ENCODE assay signal across 7 cellular contexts in genomic region chr15:64246364-64247189, GRCh38.
DNase-seq lines count a peak whose midpoint lies in the region; ATAC-seq, FAIRE-seq and TF ChIP-seq lines count a peak whose summit lies in the region.

No MANE protein-coding gene starts in this region.

- FAIRE-seq in RCC 7860 (lab: Jason Lieb, UNC): peak; percentile 91

- H3K4me3 Mint-ChIP-seq in central memory CD8-positive, alpha-beta T cell: no peak overlapping the region

- H3K4me1 Mint-ChIP-seq in central memory CD8-positive, alpha-beta T cell: peaks cover 45% of the 10 kb centered on the region

- DNase-seq in GM04504 (ENCODE audit: low read depth) (peak; percentile 75), RCC 7860 (ENCODE audit: low spot score) (peak; percentile 94), omental fat pad (ENCODE audit: low spot score) (peak; percentile 33), OCI-M2 (lab: John Stamatoyannopoulos, UW; ENCODE audit: unreplicated experiment) (no peak)
- DNase-seq in central memory CD8-positive, alpha-beta T cell (ENCODE audit: low spot score in 2 of 2): no peak

- ATAC-seq in GM19452 (IDR thresholded peaks at IDR 0.05; ENCODE audit: unreplicated experiment) (peak; percentile 82), HG03354 (IDR thresholded peaks at IDR 0.05; ENCODE audit: poor library complexity, severe bottlenecking, unreplicated experiment) (peak; percentile 83), omental fat pad (ENCODE audit: low FRiP score) (peak; percentile 82)
- ATAC-seq in central memory CD8-positive, alpha-beta T cell (replicated peaks; ENCODE audit: extremely low read depth, poor library complexity, severe bottlenecking): no peak

- no peaks in the 10 kb centered on the region for H3K9me3 Mint-ChIP-seq in central memory CD8-positive, alpha-beta T cell

- TF ChIP-seq CTCF in omental fat pad (IDR thresholded peaks at IDR 0.05): no peak

- H3K27ac Mint-ChIP-seq in central memory CD8-positive, alpha-beta T cell (ENCODE audit: low read depth): peak overlapping the region; percentile 91

- no peaks in the 10 kb centered on the region for H3K27me3 Mint-ChIP-seq in central memory CD8-positive, alpha-beta T cell

- no peaks in the 10 kb centered on the region for H3K36me3 Mint-ChIP-seq in central memory CD8-positive, alpha-beta T cell (ENCODE audit: insufficient read depth)

Comparison
In these comparisons a context has a peak if more than half of its experiments do, and no peak if none do; other contexts are left out.
1. DNase-seq: peak in GM04504 (single experiment), RCC 7860 (single experiment) and omental fat pad (single experiment); none in central memory CD8-positive, alpha-beta T cell (0 of 2) and OCI-M2 (single experiment).